Comparison of ENCODE assay signal across 20 cellular contexts in genomic region chr2:148342091-148342490, GRCh38.
"Had no signal": no experiment of that assay in that cellular context is flagged by ENCODE, and none has a peak within 500 bp of the region (broad histone marks: within the 10 kb centered on the region; RNA-seq: fewer than 3 reads in every experiment).

No MANE protein-coding gene starts in this region.

- DNase-seq: colonic mucosa; effector CD8-positive, alpha-beta T cell; endodermal cell; foreskin keratinocyte; heart left ventricle; kidney; left lung; mesenchymal stem cell; mucosa of descending colon; naive B cell; right lobe of liver; small intestine; stimulated activated CD4-positive, alpha-beta T cell treated with anti-CD3 and anti-CD28 coated beads, Interleukin-15, amount 100 ng/mL, for 24 hours; stimulated activated CD4-positive, alpha-beta T cell treated with anti-CD3 and anti-CD28 coated beads, Interleukin-2, amount 100 ng/mL, for 48 hours; stimulated activated naive B cell treated with anti-CD40 and anti-IgM and Interleukin-4, amounts not matched to agents 10 μg/mL and 1 μg/mL and 100 μg/mL, for 72 hours; upper lobe of left lung had no signal

- H3K4me3 ChIP-seq: colonic mucosa, gastroesophageal sphincter, heart left ventricle, hepatocyte, left lung, mucosa of descending colon, right lobe of liver, thoracic aorta, tibial nerve, upper lobe of left lung had no signal
